Comparison of ENCODE assay signal across 9 cellular contexts in the genomic region with DNA sequence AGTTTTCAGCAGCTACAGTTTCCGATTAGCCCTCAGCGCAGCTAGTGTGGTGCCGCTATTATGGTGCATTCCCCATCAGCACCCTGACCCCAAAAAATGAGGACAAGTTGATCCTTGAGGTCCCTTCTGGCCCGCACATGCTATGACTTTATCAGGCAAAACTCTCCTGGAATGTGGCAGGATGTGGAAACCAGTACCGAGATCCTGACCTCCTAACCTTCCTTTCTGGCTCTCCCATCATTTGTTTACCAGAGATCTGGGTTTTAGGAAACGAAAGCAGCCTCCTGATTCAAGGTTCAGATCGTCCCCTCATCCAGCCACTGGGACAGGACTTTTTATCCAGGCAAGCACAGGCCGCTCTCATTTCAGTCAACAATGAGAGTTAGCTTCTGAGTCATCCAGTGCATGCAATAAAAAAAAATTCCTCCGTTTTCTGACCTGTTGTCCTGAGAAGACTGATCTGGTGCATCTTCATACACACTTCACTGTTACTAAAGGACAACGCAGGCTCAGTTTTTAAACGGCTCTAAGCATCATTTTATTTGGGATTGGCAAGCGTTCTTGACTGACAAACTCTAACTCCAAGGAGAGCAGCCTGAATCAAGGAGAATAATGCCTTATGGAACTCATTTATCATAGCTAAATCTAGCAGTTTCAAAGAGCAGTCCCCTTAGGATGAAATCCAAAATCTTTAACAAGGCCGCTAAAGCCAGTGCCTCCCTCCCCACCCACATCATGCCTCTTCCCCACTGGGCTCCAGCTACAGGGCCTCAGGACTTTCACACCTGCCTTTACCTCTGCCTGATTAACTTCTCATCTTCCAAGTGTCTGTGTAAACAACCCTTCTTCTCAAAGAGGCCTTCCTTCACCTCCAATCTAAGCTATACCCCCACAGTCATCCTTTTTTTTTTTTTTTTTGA. TPM values are rescaled to one million over a fixed set of nuclear protein-coding genes. Genes with fewer than 3 reads are reported as not detected.
A peak's percentile ranks its signal among the peaks of the same experiment; 100 is the strongest.
DNase-seq lines count a peak whose midpoint lies in the region; ATAC-seq, FAIRE-seq and TF ChIP-seq lines count a peak whose summit lies in the region.
"Had no signal": no experiment of that assay in that cellular context is flagged by ENCODE, and none has a peak within 500 bp of the region (broad histone marks: within the 10 kb centered on the region; RNA-seq: fewer than 3 reads in every experiment).

No MANE protein-coding gene starts in this region.

- H3K27ac ChIP-seq in Panc1 (ENCODE audit: low read length) (peak overlapping the region; percentile 44), esophagus muscularis mucosa (replicated peaks in 1 of 4) (peak overlapping the region; percentile 72 to 83 (median 80))
- H3K27ac ChIP-seq: BLaER1 had no signal

- DNase-seq in ACHN (peak; percentile 76), Panc1 (ENCODE audit: low read depth, low spot score) (no peak), esophagus muscularis mucosa (ENCODE audit: extremely low spot score) (peak; percentile 92), myocyte (ENCODE audit: low read depth) (peak; percentile 62), HPDE6-E6E7 (ENCODE audit: extremely low spot score) (no peak), GM12891 (ENCODE audit: insufficient read length, low spot score) (no peak), NCI-H748 treated with DMSO at 0.1 percent for 48 hours (lab: John Stamatoyannopoulos, UW) (no peak)
- no peak for DNase-seq in activated CD4-positive, alpha-beta T cell treated with anti-CD3 and anti-CD28 coated beads for 48 hours

- no peak for FAIRE-seq in GM12891 (lab: Jason Lieb, UNC)

- H3K4me3 ChIP-seq in Panc1 (ENCODE audit: low read depth in 2 of 2, low read length in 2 of 2) (peak overlapping the region in 1 of 2 experiments; percentile 15; a peak in 2 of 4 replicates), esophagus muscularis mucosa (peak overlapping the region in 1 of 4 donors; percentile 16)
- H3K4me3 ChIP-seq: BLaER1 had no signal

- peak; percentile 87 for ATAC-seq in Panc1

- BruUV-seq in Panc1 (replicated peaks; lab: Mats Ljungman, UMichigan): no TSS peak

- H3K27me3 ChIP-seq in Panc1 (ENCODE audit: control insufficient read depth, insufficient read depth, low read length) (no peaks in the 10 kb centered on the region), esophagus muscularis mucosa (no peaks in the 10 kb centered on the region)
- H3K27me3 ChIP-seq: BLaER1 had no signal

- in situ Hi-C loops in ACHN (cut with HindIII; ENCODE audit: low pct_ligation_motif_present, low pct_unique_long_range_greater_than_20kb, low sequenced_read_pairs): no loop called here
- in situ Hi-C loops in Panc1 (cut with HindIII; ENCODE audit: low pct_unique_long_range_greater_than_20kb, low sequenced_read_pairs): no loop called here

- intact Hi-C loops in Panc1 (cut with micrococcal nuclease; ENCODE audit: unreplicated experiment): no loop called here
- intact Hi-C loops in esophagus muscularis mucosa (cut with DNase I): no loop called here

- H3K36me3 ChIP-seq in Panc1 (ENCODE audit: control insufficient read depth, insufficient read depth, low read length): no peaks in the 10 kb centered on the region
- H3K36me3 ChIP-seq in esophagus muscularis mucosa: peaks cover 0 to 30% (median 6%) of the 10 kb centered on the region in 4 donors

- TF ChIP-seq POLR2A in esophagus muscularis mucosa (IDR thresholded peaks at IDR 0.05; ENCODE audit: low read depth) (no peak), GM12891 (IDR thresholded peaks at IDR 0.05; ENCODE audit: low read depth, low read length) (no peak)

- TF ChIP-seq CTCF in Panc1 (IDR thresholded peaks at IDR 0.05) (no peak), esophagus muscularis mucosa (IDR thresholded peaks at IDR 0.05) (no peak)

- H3K4me1 ChIP-seq in Panc1 (ENCODE audit: control insufficient read depth, insufficient read depth, low read length): peaks cover 36% of the 10 kb centered on the region
- H3K4me1 ChIP-seq in esophagus muscularis mucosa: peaks cover 38 to 65% (median 63%) of the 10 kb centered on the region in 4 donors

- CTCF ChIA-PET in Panc1 (lab: Charles Lee): interaction anchor here (0.6 kb wide), 1 partner anchor 331 kb away, joined by 3 read pairs; no protein-coding TSS in a partner anchor

- TF ChIP-seq EP300 in esophagus muscularis mucosa (IDR thresholded peaks at IDR 0.05): no peak

- POLR2A ChIA-PET in Panc1 (lab: Charles Lee): no interaction called here

- WGBS in esophagus muscularis mucosa: 51% methylated on average over 13 of the region's 13 CpGs

- no peaks in the 10 kb centered on the region for H3K9me3 ChIP-seq in Panc1 (ENCODE audit: control insufficient read depth, insufficient read depth, low read depth, low read length)
- no peaks in the 10 kb centered on the region for H3K9me3 ChIP-seq in esophagus muscularis mucosa

TF ChIP-seq in GM12891, 5 proteins besides CTCF, POLR2A, EP300 and RAD21:
- TF ChIP-seq PAX5 (IDR thresholded peaks at IDR 0.05; ENCODE audit: insufficient read depth, low read length, severe bottlenecking): no peak
- TF ChIP-seq TAF1 (IDR thresholded peaks at IDR 0.05; ENCODE audit: low read depth, low read length): no peak
- TF ChIP-seq POU2F2 (IDR thresholded peaks at IDR 0.05; ENCODE audit: low read depth, low read length): no peak
- TF ChIP-seq SPI1 (IDR thresholded peaks at IDR 0.05; ENCODE audit: low read depth, low read length): no peak
- TF ChIP-seq POLR2AphosphoS5 (IDR thresholded peaks at IDR 0.05; ENCODE audit: low read depth, low read length): no peak
TF ChIP-seq in GM12891: peak in this region for 0.

RNA-seq across cellular contexts. Expression of a gene that starts 17.1 kb away (rescaled TPM):
- total RNA-seq in Panc1 (2021; ENCODE audit: unreplicated experiment): 183 TPM
- 200 TPM for polyA plus RNA-seq in Panc1 (2012; ENCODE audit: insufficient read length)
- 10 to 100 TPM; 40.7 to 86.8 (median 83.4) TPM for total RNA-seq in esophagus muscularis mucosa
- 2.1 and 3.9 TPM in 2 replicates for total RNA-seq in myocyte
- polyA plus RNA-seq in myocyte (2012): 213 TPM
- 569 TPM for polyA plus RNA-seq in GM12891 (2012; ENCODE audit: low read depth, missing spikeins)

Comparison
In these comparisons a context has a peak if more than half of its experiments do, and no peak if none do; other contexts are left out.
1. DNase-seq: peak in ACHN (single experiment), esophagus muscularis mucosa (single experiment) and myocyte (single experiment); none in Panc1 (single experiment), activated CD4-positive, alpha-beta T cell treated with anti-CD3 and anti-CD28 coated beads for 48 hours (single experiment), HPDE6-E6E7 (single experiment), GM12891 (single experiment) and NCI-H748 treated with DMSO at 0.1 percent for 48 hours (single experiment).